In genomic region chr2:10795508-10796046, GRCh38 we compare ENCODE assay signal across 14 cellular contexts. TPM values are rescaled to one million over a fixed set of nuclear protein-coding genes. Genes with fewer than 3 reads are reported as not detected.
DNase-seq lines count a peak whose midpoint lies in the region; TF ChIP-seq lines count a peak whose summit lies in the region.
"Had no signal": no experiment of that assay in that cellular context is flagged by ENCODE, and none has a peak within 500 bp of the region (broad histone marks: within the 10 kb centered on the region; RNA-seq: fewer than 3 reads in every experiment).

No MANE protein-coding gene starts in this region.

- H3K27me3 Mint-ChIP-seq in activated T-cell treated with anti-CD3 and anti-CD28 coated beads, Interleukin-2, amount 50 U/mL, for 24 hours = no peaks in the 10 kb centered on the region
- H3K27me3 Mint-ChIP-seq in CD4-positive, alpha-beta memory T cell = no peaks in the 10 kb centered on the region
- H3K27me3 Mint-ChIP-seq in activated CD4-positive, alpha-beta memory T cell treated with anti-CD3 and anti-CD28 coated beads for 36 hours = no peaks in the 10 kb centered on the region
- H3K27me3 Mint-ChIP-seq in nephron progenitor cell (ENCODE audit: low read depth, poor library complexity) = peaks cover 3% of the 10 kb centered on the region

- H3K27ac ChIP-seq in CD4-positive, alpha-beta memory T cell (ENCODE audit: low read depth, low read length) = no peak overlapping the region
- H3K27ac ChIP-seq: BLaER1 had no signal

- no peaks in the 10 kb centered on the region for H3K9me3 Mint-ChIP-seq in activated T-cell treated with anti-CD3 and anti-CD28 coated beads, Interleukin-2, amount 50 U/mL, for 24 hours
- peaks cover 0 to 3% (median 0%) of the 10 kb centered on the region in 8 donors for H3K9me3 Mint-ChIP-seq in CD4-positive, alpha-beta memory T cell
- H3K9me3 Mint-ChIP-seq in activated CD4-positive, alpha-beta memory T cell treated with anti-CD3 and anti-CD28 coated beads for 36 hours = no peaks in the 10 kb centered on the region
- no peaks in the 10 kb centered on the region for H3K9me3 Mint-ChIP-seq in nephron progenitor cell

- no peak overlapping the region for H3K4me3 Mint-ChIP-seq in activated T-cell treated with anti-CD3 and anti-CD28 coated beads, Interleukin-2, amount 50 U/mL, for 24 hours
- no peak overlapping the region for H3K4me3 Mint-ChIP-seq in CD4-positive, alpha-beta memory T cell
- no peak overlapping the region for H3K4me3 Mint-ChIP-seq in activated CD4-positive, alpha-beta memory T cell treated with anti-CD3 and anti-CD28 coated beads for 36 hours
- no peak overlapping the region for H3K4me3 Mint-ChIP-seq in nephron progenitor cell

- no peak for TF ChIP-seq CTCF in nephron progenitor cell (IDR thresholded peaks at IDR 0.05)

- H3K27me3 ChIP-seq in CD4-positive, alpha-beta memory T cell (ENCODE audit: insufficient read depth, low read length) = no peaks in the 10 kb centered on the region
- H3K27me3 ChIP-seq: BLaER1 had no signal

- H3K4me1 Mint-ChIP-seq in activated T-cell treated with anti-CD3 and anti-CD28 coated beads, Interleukin-2, amount 50 U/mL, for 24 hours (ENCODE audit: low read depth) = peaks cover 43% of the 10 kb centered on the region
- H3K4me1 Mint-ChIP-seq in CD4-positive, alpha-beta memory T cell = peaks cover 4 to 33% (median 27%) of the 10 kb centered on the region in 4 donors
- peaks cover 52% of the 10 kb centered on the region for H3K4me1 Mint-ChIP-seq in activated CD4-positive, alpha-beta memory T cell treated with anti-CD3 and anti-CD28 coated beads for 36 hours (ENCODE audit: low read depth)
- peaks cover 4% of the 10 kb centered on the region for H3K4me1 Mint-ChIP-seq in nephron progenitor cell

- intact Hi-C loops in CD4-positive, alpha-beta memory T cell (cut with micrococcal nuclease) = no loop called here
- intact Hi-C loops in activated CD4-positive, alpha-beta memory T cell treated with anti-CD3 and anti-CD28 coated beads for 36 hours (cut with micrococcal nuclease) = no loop called here

- H3K36me3 Mint-ChIP-seq in activated T-cell treated with anti-CD3 and anti-CD28 coated beads, Interleukin-2, amount 50 U/mL, for 24 hours (ENCODE audit: low read depth) = peaks cover 94% of the 10 kb centered on the region
- H3K36me3 Mint-ChIP-seq in CD4-positive, alpha-beta memory T cell = peaks cover 46 to 75% of the 10 kb centered on the region in 2 donors
- H3K36me3 Mint-ChIP-seq in activated CD4-positive, alpha-beta memory T cell treated with anti-CD3 and anti-CD28 coated beads for 36 hours = peaks cover 57% of the 10 kb centered on the region
- H3K36me3 Mint-ChIP-seq in nephron progenitor cell (ENCODE audit: low read depth) = peaks cover 78% of the 10 kb centered on the region

- H3K36me3 ChIP-seq in CD4-positive, alpha-beta memory T cell (ENCODE audit: insufficient read depth, low read length) = peaks cover 30% of the 10 kb centered on the region

- H3K4me3 ChIP-seq in CD4-positive, alpha-beta memory T cell (ENCODE audit: low read length in 2 of 2) = no peak overlapping the region
- H3K4me3 ChIP-seq: BLaER1 had no signal

- DNase-seq in activated T-cell treated with anti-CD3 and anti-CD28 coated beads, Interleukin-2, amount 50 U/mL, for 24 hours = no peak
- DNase-seq in activated T-cell treated with anti-CD3 and anti-CD28 coated beads, Interleukin-2, amount 50 U/mL, for 48 hours = no peak
- no peak for DNase-seq in CD4-positive, alpha-beta memory T cell
- DNase-seq in activated CD4-positive, alpha-beta memory T cell treated with anti-CD3 and anti-CD28 coated beads for 36 hours = no peak
- DNase-seq in nephron progenitor cell = no peak
- no peak for DNase-seq in DMS114 treated with DMSO at 0.1 percent for 48 hours (lab: John Stamatoyannopoulos, UW; ENCODE audit: unreplicated experiment)
- no peak for DNase-seq in activated effector memory CD4-positive, alpha-beta T cell treated with Interleukin-2 at 50 U/mL for 16 hours
- DNase-seq in NCI-H146 treated with DMSO at 0.1 percent for 48 hours (lab: John Stamatoyannopoulos, UW; ENCODE audit: unreplicated experiment) = no peak
- DNase-seq: DMS79, GOT3, NCI-H1092 treated with DMSO at 0.1 percent for 48 hours, NCI-H1694, NCI-H2081 treated with DMSO at 0.1 percent for 48 hours had no signal

- peaks cover 21% of the 10 kb centered on the region for H3K4me1 ChIP-seq in CD4-positive, alpha-beta memory T cell (ENCODE audit: insufficient read depth, low read length)

- POLR2A ChIA-PET in CD4-positive, alpha-beta memory T cell (lab: Charles Lee; ENCODE audit: partially characterized antibody) = interaction anchor here (1.0 kb wide), 1 partner anchor 17 kb away, joined by 4 read pairs; the partner anchor contains the start of gene PDIA6
- POLR2A ChIA-PET in activated CD4-positive, alpha-beta memory T cell treated with anti-CD3 and anti-CD28 coated beads for 36 hours (lab: Charles Lee) = interaction anchor here (0.6 to 0.9 kb wide), 2 partner anchors 17 to 837 kb away, joined by 4 to 5 read pairs; partner anchors contain the start of gene PDIA6

- H3K27ac Mint-ChIP-seq in activated T-cell treated with anti-CD3 and anti-CD28 coated beads, Interleukin-2, amount 50 U/mL, for 24 hours = peak overlapping the region; percentile 17
- peak overlapping the region in 4 of 7 donors; percentile 10 to 74 (median 54) for H3K27ac Mint-ChIP-seq in CD4-positive, alpha-beta memory T cell
- H3K27ac Mint-ChIP-seq in activated CD4-positive, alpha-beta memory T cell treated with anti-CD3 and anti-CD28 coated beads for 36 hours = peak overlapping the region; percentile 19
- H3K27ac Mint-ChIP-seq in nephron progenitor cell = peak overlapping the region; percentile 56

- CTCF ChIA-PET in CD4-positive, alpha-beta memory T cell (lab: Charles Lee; ENCODE audit: partially characterized antibody) = no interaction called here
- CTCF ChIA-PET in activated CD4-positive, alpha-beta memory T cell treated with anti-CD3 and anti-CD28 coated beads for 36 hours (lab: Charles Lee) = no interaction called here

- H3K9me3 ChIP-seq in CD4-positive, alpha-beta memory T cell (ENCODE audit: control insufficient read depth in 1 of 2, low read length in 2 of 2) = no peaks in the 10 kb centered on the region
- H3K9me3 ChIP-seq: BLaER1 had no signal

RNA-seq across cellular contexts. Expression of gene PDIA6, which starts 17.0 kb away (rescaled TPM):
- total RNA-seq in CD4-positive, alpha-beta memory T cell = 10 to 100 TPM; 75.9 to 84.7 TPM
- polyA plus RNA-seq in CD4-positive, alpha-beta memory T cell = 100 to 1,000 TPM; 140 to 273 TPM
- total RNA-seq in activated CD4-positive, alpha-beta memory T cell treated with anti-CD3 and anti-CD28 coated beads for 36 hours = 100 to 1,000 TPM; 176 to 181 TPM
